ENCODE assay signal across 22 cellular contexts in the genomic region with DNA sequence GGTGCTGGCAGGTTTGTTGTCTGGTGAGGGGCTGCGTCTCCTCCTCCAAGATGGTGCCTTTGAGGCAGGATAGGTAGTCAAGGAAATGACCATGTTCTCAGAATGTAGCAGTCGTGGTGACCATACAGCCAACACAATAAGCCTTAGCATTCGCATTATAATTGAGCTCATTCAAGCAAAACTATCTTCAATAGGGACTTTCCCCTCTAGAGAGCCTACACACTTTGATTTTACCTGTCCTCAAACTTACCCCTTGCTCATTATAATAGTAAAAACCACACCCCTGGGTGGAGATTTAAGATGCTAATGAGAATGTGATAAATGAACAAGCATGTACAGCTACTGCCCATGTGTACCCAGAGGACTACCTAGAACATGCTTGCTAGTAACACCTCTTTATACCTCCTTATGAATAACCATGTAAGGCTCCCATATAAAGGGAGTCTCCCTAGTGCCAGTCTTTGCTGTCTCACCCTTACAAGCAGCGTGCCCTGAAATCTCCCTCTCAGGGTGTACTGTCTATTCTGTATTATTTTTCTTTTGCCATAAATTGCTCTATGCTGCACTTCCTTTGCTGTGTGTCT. TPM values are rescaled to one million over a fixed set of nuclear protein-coding genes. Genes with fewer than 3 reads are reported as not detected.
"Had no signal": no experiment of that assay in that cellular context is flagged by ENCODE, and none has a peak within 500 bp of the region (broad histone marks: within the 10 kb centered on the region; RNA-seq: fewer than 3 reads in every experiment).

No MANE protein-coding gene starts in this region.

- DNase-seq: activated CD4-positive, alpha-beta T cell treated with anti-CD3 and anti-CD28 coated beads, Interleukin-2, amount 50 U/mL, for 1 hour; activated CD4-positive, CD25-positive, alpha-beta regulatory T cell treated with anti-CD3 and anti-CD28 coated beads, Interleukin-2, amount 50 U/mL, for 72 hours; activated CD8-positive, alpha-beta memory T cell treated with anti-CD3 and anti-CD28 coated beads, Interleukin-2, amount 50 U/mL, for 4 hours; activated naive CD4-positive, alpha-beta T cell treated with anti-CD3 and anti-CD28 coated beads, Interleukin-2, amount 10 ng/mL, durations not matched to agents 7 days and 5 days; activated naive CD8-positive, alpha-beta T cell treated with anti-CD3 and anti-CD28 coated beads, Interleukin-2, amount 50 U/mL, for 24 hours; activated T-cell treated with anti-CD3 and anti-CD28 coated beads, Interleukin-2, amount 50 U/mL, for 4 hours; aorta; colonic mucosa; heart left ventricle; kidney glomerular epithelial cell; mesenchymal stem cell; mucosa of descending colon; naive thymus-derived CD4-positive, alpha-beta T cell; psoas muscle; right cardiac atrium; upper lobe of right lung had no signal

- H3K9me3 Mint-ChIP-seq: activated naive CD4-positive, alpha-beta T cell treated with anti-CD3 and anti-CD28 coated beads, Interleukin-2, amount 10 ng/mL, durations not matched to agents 7 days and 5 days; activated naive CD8-positive, alpha-beta T cell treated with anti-CD3 and anti-CD28 coated beads, Interleukin-2, amount 50 U/mL, for 24 hours; activated T-cell treated with anti-CD3 and anti-CD28 coated beads, Interleukin-2, amount 50 U/mL, for 4 hours; central memory CD8-positive, alpha-beta T cell; naive thymus-derived CD4-positive, alpha-beta T cell had no signal

- H3K4me3 Mint-ChIP-seq: activated naive CD4-positive, alpha-beta T cell treated with anti-CD3 and anti-CD28 coated beads, Interleukin-2, amount 10 ng/mL, durations not matched to agents 7 days and 5 days; activated naive CD8-positive, alpha-beta T cell treated with anti-CD3 and anti-CD28 coated beads, Interleukin-2, amount 50 U/mL, for 24 hours; activated T-cell treated with anti-CD3 and anti-CD28 coated beads, Interleukin-2, amount 50 U/mL, for 4 hours; central memory CD8-positive, alpha-beta T cell; naive thymus-derived CD4-positive, alpha-beta T cell had no signal

- H3K36me3 Mint-ChIP-seq: activated naive CD4-positive, alpha-beta T cell treated with anti-CD3 and anti-CD28 coated beads, Interleukin-2, amount 10 ng/mL, durations not matched to agents 7 days and 5 days; naive thymus-derived CD4-positive, alpha-beta T cell had no signal

- ATAC-seq: activated naive CD8-positive, alpha-beta T cell treated with anti-CD3 and anti-CD28 coated beads, Interleukin-2, amount 50 U/mL, for 24 hours; activated T-cell treated with anti-CD3 and anti-CD28 coated beads, Interleukin-2, amount 50 U/mL, for 4 hours; heart left ventricle; mucosa of descending colon; naive thymus-derived CD4-positive, alpha-beta T cell; psoas muscle; right cardiac atrium; upper lobe of right lung had no signal

- H3K4me1 Mint-ChIP-seq: activated naive CD4-positive, alpha-beta T cell treated with anti-CD3 and anti-CD28 coated beads, Interleukin-2, amount 10 ng/mL, durations not matched to agents 7 days and 5 days had no signal

- H3K27ac Mint-ChIP-seq: activated naive CD4-positive, alpha-beta T cell treated with anti-CD3 and anti-CD28 coated beads, Interleukin-2, amount 10 ng/mL, durations not matched to agents 7 days and 5 days; activated naive CD8-positive, alpha-beta T cell treated with anti-CD3 and anti-CD28 coated beads, Interleukin-2, amount 50 U/mL, for 24 hours had no signal

- FAIRE-seq: frontal cortex had no signal

RNA-seq across cellular contexts. Expression of a gene that starts 48.2 kb away (rescaled TPM):
- total RNA-seq: activated T-cell treated with anti-CD3 and anti-CD28 coated beads, Interleukin-2, amount 50 U/mL, for 4 hours; aorta; frontal cortex; liver; naive thymus-derived CD4-positive, alpha-beta T cell; osteocyte; psoas muscle; skeletal muscle tissue; thoracic aorta had no signal
- polyA plus RNA-seq: heart left ventricle; liver; naive thymus-derived CD4-positive, alpha-beta T cell; right cardiac atrium had no signal
